1 cellular context compared by ENCODE assay signal in the genomic region with DNA sequence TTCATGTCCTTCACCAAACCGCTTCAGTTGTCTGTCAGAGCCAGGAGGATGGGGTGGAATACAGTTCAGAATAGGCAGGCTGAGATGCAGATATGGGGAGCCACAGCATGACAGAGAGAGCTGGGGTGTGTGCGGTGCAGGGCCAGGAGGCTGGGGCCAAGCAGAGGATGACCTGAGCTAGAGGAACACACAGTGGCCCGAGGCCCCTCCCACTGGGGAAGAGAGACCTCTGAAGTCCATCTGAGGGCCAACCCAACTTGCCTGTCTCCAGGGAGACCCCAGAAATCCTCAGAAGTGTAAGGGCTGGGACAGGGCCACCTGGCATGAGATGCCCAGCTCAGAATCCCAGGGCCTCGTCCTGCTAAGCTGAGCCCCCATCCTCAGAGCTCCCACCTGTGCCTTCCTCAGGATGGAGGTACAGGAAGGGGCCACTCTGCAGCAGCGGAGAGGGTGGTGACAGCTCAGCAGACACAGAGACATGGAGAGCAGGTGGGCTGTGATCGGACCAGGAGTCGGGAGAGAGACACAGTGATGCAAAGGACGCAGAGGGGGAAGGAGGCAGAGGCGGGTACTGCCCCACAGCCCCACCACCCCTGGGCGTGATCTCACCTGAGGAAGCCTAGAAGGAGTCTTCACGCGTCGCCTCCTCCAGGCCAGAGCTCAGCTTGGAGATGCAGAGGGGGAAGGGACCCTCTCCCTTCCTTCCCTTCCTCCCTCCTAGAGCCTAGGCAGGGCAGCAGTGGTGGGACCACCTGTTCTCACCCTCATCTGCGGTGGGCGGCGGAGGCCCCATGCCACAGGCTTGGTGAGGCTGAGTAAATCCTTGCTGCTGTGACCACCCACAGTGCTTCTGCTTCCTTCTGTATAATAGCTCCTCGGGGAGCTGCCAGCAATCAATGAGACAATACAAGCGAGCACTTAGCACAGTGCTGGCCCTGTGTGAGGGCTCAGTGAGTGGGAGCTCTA.
TF ChIP-seq lines count a peak whose summit lies in the region.

No MANE protein-coding gene starts in this region.

TF ChIP-seq in GM23338, 12 proteins besides CTCF, POLR2A, EP300 and RAD21 (continued from another document):
- TF ChIP-seq, protein P1, sequence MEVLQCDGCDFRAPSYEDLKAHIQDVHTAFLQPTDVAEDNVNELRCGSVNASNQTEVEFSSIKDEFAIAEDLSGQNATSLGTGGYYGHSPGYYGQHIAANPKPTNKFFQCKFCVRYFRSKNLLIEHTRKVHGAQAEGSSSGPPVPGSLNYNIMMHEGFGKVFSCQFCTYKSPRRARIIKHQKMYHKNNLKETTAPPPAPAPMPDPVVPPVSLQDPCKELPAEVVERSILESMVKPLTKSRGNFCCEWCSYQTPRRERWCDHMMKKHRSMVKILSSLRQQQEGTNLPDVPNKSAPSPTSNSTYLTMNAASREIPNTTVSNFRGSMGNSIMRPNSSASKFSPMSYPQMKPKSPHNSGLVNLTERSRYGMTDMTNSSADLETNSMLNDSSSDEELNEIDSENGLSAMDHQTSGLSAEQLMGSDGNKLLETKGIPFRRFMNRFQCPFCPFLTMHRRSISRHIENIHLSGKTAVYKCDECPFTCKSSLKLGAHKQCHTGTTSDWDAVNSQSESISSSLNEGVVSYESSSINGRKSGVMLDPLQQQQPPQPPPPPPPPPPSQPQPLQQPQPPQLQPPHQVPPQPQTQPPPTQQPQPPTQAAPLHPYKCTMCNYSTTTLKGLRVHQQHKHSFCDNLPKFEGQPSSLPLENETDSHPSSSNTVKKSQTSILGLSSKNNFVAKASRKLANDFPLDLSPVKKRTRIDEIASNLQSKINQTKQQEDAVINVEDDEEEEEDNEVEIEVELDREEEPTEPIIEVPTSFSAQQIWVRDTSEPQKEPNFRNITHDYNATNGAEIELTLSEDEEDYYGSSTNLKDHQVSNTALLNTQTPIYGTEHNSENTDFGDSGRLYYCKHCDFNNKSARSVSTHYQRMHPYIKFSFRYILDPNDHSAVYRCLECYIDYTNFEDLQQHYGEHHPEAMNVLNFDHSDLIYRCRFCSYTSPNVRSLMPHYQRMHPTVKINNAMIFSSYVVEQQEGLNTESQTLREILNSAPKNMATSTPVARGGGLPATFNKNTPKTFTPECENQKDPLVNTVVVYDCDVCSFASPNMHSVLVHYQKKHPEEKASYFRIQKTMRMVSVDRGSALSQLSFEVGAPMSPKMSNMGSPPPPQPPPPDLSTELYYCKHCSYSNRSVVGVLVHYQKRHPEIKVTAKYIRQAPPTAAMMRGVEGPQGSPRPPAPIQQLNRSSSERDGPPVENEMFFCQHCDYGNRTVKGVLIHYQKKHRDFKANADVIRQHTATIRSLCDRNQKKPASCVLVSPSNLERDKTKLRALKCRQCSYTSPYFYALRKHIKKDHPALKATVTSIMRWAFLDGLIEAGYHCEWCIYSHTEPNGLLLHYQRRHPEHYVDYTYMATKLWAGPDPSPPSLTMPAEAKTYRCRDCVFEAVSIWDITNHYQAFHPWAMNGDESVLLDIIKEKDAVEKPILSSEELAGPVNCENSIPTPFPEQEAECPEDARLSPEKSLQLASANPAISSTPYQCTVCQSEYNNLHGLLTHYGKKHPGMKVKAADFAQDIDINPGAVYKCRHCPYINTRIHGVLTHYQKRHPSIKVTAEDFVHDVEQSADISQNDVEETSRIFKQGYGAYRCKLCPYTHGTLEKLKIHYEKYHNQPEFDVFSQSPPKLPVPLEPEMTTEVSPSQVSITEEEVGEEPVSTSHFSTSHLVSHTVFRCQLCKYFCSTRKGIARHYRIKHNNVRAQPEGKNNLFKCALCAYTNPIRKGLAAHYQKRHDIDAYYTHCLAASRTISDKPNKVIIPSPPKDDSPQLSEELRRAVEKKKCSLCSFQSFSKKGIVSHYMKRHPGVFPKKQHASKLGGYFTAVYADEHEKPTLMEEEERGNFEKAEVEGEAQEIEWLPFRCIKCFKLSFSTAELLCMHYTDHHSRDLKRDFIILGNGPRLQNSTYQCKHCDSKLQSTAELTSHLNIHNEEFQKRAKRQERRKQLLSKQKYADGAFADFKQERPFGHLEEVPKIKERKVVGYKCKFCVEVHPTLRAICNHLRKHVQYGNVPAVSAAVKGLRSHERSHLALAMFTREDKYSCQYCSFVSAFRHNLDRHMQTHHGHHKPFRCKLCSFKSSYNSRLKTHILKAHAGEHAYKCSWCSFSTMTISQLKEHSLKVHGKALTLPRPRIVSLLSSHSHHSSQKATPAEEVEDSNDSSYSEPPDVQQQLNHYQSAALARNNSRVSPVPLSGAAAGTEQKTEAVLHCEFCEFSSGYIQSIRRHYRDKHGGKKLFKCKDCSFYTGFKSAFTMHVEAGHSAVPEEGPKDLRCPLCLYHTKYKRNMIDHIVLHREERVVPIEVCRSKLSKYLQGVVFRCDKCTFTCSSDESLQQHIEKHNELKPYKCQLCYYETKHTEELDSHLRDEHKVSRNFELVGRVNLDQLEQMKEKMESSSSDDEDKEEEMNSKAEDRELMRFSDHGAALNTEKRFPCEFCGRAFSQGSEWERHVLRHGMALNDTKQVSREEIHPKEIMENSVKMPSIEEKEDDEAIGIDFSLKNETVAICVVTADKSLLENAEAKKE (CRISPR knock-in tag; IDR thresholded peaks at IDR 0.05), result no peak
- TF ChIP-seq NANOG (IDR thresholded peaks at IDR 0.05; ENCODE audit: borderline replicate concordance) (no peak), POLR2AphosphoS5 (IDR thresholded peaks at IDR 0.05; ENCODE audit: low read depth) (no peak), ZNF114 (CRISPR knock-in tag; IDR thresholded peaks at IDR 0.05) (no peak), EZH2phosphoT487 (IDR thresholded peaks at IDR 0.05; ENCODE audit: unreplicated experiment) (no peak), STAT1 (IDR thresholded peaks at IDR 0.05; ENCODE audit: unreplicated experiment) (no peak)
